In genomic region chr1:56644941-56645662, GRCh38 we compare ENCODE assay signal across 8 cellular contexts. TPM values are rescaled to one million over a fixed set of nuclear protein-coding genes. Genes with fewer than 3 reads are reported as not detected.
DNase-seq lines count a peak whose midpoint lies in the region; ATAC-seq and TF ChIP-seq lines count a peak whose summit lies in the region.

Gene PRKAA2 (plus strand): TSS chr1:56645314. CDS start chr1:56645388, 74 bp downstream.

- peaks cover 7% of the 10 kb centered on the region for H3K79me2 ChIP-seq in ACC112 (ENCODE audit: control insufficient read depth, insufficient read depth, low read length, unreplicated experiment)

- H3K4me3 ChIP-seq in ACC112 (ENCODE audit: low read depth, low read length), result peak within 1 kb of the TSS; percentile 97
- H3K4me3 ChIP-seq in GM12865 (ENCODE audit: low read depth, low read length), result peak within 1 kb of the TSS; percentile 31
- H3K4me3 ChIP-seq in skeletal muscle cell (ENCODE audit: low read depth, low read length), result peak within 1 kb of the TSS; percentile 69

- H3K4me1 Mint-ChIP-seq in MCF 10A (ENCODE audit: insufficient read depth, unreplicated experiment), result no peaks in the 10 kb centered on the region

- H3K36me3 Mint-ChIP-seq in MCF 10A (ENCODE audit: insufficient read depth, unreplicated experiment), result no peaks in the 10 kb centered on the region

- POLR2A ChIA-PET in MCF 10A (lab: Yijun Ruan, JAX), result interaction anchor here (0.6 kb wide), 1 partner anchor 606 kb away, joined by 3 read pairs; no protein-coding TSS in a partner anchor

- intact Hi-C loops in MCF 10A (cut with micrococcal nuclease), result no loop called here

- no TSS peak for BruUV-seq in MCF 10A (replicated peaks; lab: Mats Ljungman, UMichigan)

- H2AFZ ChIP-seq in ACC112 (ENCODE audit: low read length, unreplicated experiment), result peak within 1 kb of the TSS; percentile 100

- peak within 1 kb of the TSS; percentile 74 for H3K4me3 Mint-ChIP-seq in MCF 10A (ENCODE audit: unreplicated experiment)

- peaks cover 10% of the 10 kb centered on the region for H3K4me1 ChIP-seq in ACC112 (ENCODE audit: control insufficient read depth, insufficient read depth, low read length, unreplicated experiment)

- CTCF ChIA-PET in MCF 10A (lab: Yijun Ruan, JAX), result interaction anchor here (1.0 kb wide), 1 partner anchor 19 kb away, joined by 3 read pairs; no protein-coding TSS in a partner anchor

- H3K27me3 ChIP-seq in ACC112 (ENCODE audit: insufficient read depth, low read length), result no peaks in the 10 kb centered on the region

- H3K27me3 Mint-ChIP-seq in MCF 10A (ENCODE audit: insufficient read depth, unreplicated experiment), result peaks cover 26% of the 10 kb centered on the region

- ATAC-seq in GM18517 (IDR thresholded peaks at IDR 0.05; ENCODE audit: unreplicated experiment), result no peak

- no peaks in the 10 kb centered on the region for H3K36me3 ChIP-seq in ACC112 (ENCODE audit: insufficient read depth, low read length)

- TF ChIP-seq CTCF in GM12865 (IDR thresholded peaks at IDR 0.05; ENCODE audit: insufficient read depth, low read depth, low read length, missing control alignments) (no peak), MCF 10A (IDR thresholded peaks at IDR 0.05; ENCODE audit: unreplicated experiment) (no peak)

- peak within 1 kb of the TSS; percentile 18 for H3K27ac Mint-ChIP-seq in MCF 10A (ENCODE audit: low read depth, unreplicated experiment)

- no peaks in the 10 kb centered on the region for H3K9me3 Mint-ChIP-seq in MCF 10A (ENCODE audit: unreplicated experiment)

- DNase-seq in GM12865 (ENCODE audit: low read depth) (peak; percentile 4), NCI-H2171 treated with DMSO at 0.1 percent for 48 hours (lab: John Stamatoyannopoulos, UW) (peak; percentile 80), MCF 10A (ENCODE audit: unreplicated experiment) (no peak), iPS-NIHi11 (ENCODE audit: low spot score) (peak; percentile 81), skeletal muscle cell (ENCODE audit: low read depth) (no peak)
- DNase-seq in activated effector memory CD4-positive, alpha-beta T cell treated with Interleukin-2 at 50 U/mL for 16 hours, result no peak

- H3K27ac ChIP-seq in ACC112 (ENCODE audit: low read depth, low read length), result no peak within 1 kb of the TSS

RNA-seq across cellular contexts. Expression of gene PRKAA2, which starts in this region (rescaled TPM):
- 0.72 and 1.0 TPM in 2 replicates for total RNA-seq in MCF 10A (2022)

Comparison
In these comparisons a context has a peak if more than half of its experiments do, and no peak if none do; other contexts are left out.
1. H3K4me3 ChIP-seq: peak in every context shown above with its lines; median percentile 97 in ACC112; 69 in skeletal muscle cell; 31 in GM12865.
2. DNase-seq: peak in GM12865 (single experiment), NCI-H2171 treated with DMSO at 0.1 percent for 48 hours (single experiment) and iPS-NIHi11 (single experiment); none in MCF 10A (single experiment), skeletal muscle cell (single experiment) and activated effector memory CD4-positive, alpha-beta T cell treated with Interleukin-2 at 50 U/mL for 16 hours (single experiment).